In genomic region chr1:116089870-116090269, GRCh38 we compare ENCODE assay signal across 1 cellular context.
TF ChIP-seq lines count a peak whose summit lies in the region.

No MANE protein-coding gene starts in this region.

TF ChIP-seq in HEK293, 187 proteins besides CTCF, POLR2A, EP300 and RAD21 (continued from another document):
- TF ChIP-seq KLF17 (tag by site-specific recombination; IDR thresholded peaks at IDR 0.05) (no peak), GFI1B (tag by site-specific recombination; IDR thresholded peaks at IDR 0.05) (no peak), TSHZ1 (tag by site-specific recombination; IDR thresholded peaks at IDR 0.05; ENCODE audit: borderline replicate concordance) (no peak)
